In the genomic region with DNA sequence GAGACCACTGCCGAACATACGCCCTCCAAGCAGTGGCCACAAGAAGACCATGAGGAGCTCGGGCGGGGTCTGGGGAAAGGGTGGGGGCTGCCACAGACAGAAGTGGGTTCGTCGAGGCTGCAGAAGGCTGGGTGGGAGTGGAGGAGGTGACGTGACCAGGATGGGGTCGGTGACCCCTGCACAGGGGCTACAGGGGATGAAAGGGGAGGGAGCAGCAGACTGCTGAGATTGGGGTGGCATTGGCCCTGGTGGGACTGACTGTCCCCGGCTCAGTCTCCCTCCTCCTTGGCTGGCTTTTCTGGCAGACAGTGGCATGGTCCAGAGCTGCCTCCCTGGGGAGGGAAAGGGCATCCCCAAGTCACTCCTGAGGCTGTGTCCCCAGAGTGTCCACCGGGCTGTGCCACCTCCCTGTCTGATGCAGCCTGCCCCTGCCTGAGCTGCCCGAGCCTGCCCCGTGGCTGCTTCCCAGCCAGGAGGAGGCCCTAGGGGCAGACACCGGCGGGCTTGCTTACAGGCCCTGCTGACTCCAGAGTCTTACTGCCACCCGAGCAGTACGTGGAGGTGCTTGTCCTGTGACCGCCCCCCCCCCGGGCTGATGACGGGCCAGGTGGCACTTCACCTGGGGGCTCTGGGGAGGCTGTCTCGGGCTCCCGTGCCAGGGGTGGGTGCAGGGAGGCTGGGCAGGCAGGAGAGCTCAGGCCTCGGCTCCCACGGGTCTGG, we compare ENCODE assay signal across 9 cellular contexts. TPM values are rescaled to one million over a fixed set of nuclear protein-coding genes. Genes with fewer than 3 reads are reported as not detected.
DNase-seq lines count a peak whose midpoint lies in the region; ATAC-seq and TF ChIP-seq lines count a peak whose summit lies in the region.
"Had no signal": no experiment of that assay in that cellular context is flagged by ENCODE, and none has a peak within 500 bp of the region (broad histone marks: within the 10 kb centered on the region; RNA-seq: fewer than 3 reads in every experiment).

No MANE protein-coding gene starts in this region.

- in situ Hi-C loops in brain microvascular endothelial cell (cut with HindIII; ENCODE audit: low pct_ligation_motif_present, low sequenced_read_pairs): no loop called here

- no peak for DNase-seq in adipocyte (ENCODE audit: low read depth)
- DNase-seq in left lobe of liver (ENCODE audit: low spot score): peak; percentile 46
- peak in 17 of 49 donors; percentile 28 to 80 (median 56) for DNase-seq in substantia nigra (lab: John Stamatoyannopoulos, UW)
- no peak for DNase-seq in KG1 (lab: John Stamatoyannopoulos, UW)
- DNase-seq in NCI-H1436 treated with DMSO at 0.1 percent for 48 hours (lab: John Stamatoyannopoulos, UW): no peak
- DNase-seq in DMS153 (lab: John Stamatoyannopoulos, UW): no peak
- no peak for DNase-seq in brain microvascular endothelial cell
- DNase-seq: NCI-H1417 had no signal

- H3K4me1 ChIP-seq in adipocyte (ENCODE audit: control insufficient read depth, insufficient read depth, low read length): peaks cover 64% of the 10 kb centered on the region

- H3K4me3 ChIP-seq in adipocyte (ENCODE audit: low read length) (peak overlapping the region; percentile 60), brain microvascular endothelial cell (ENCODE audit: low read depth, low read length) (no peak overlapping the region)

- H3K9ac ChIP-seq in adipocyte (ENCODE audit: low read length): peak overlapping the region; percentile 88

- H3K27ac ChIP-seq in KOPT-K1 (ENCODE audit: low read depth, low read length, poor library complexity, severe bottlenecking) (peak overlapping the region; percentile 68), substantia nigra (ENCODE audit: low read depth, low read length, poor library complexity, severe bottlenecking) (peak overlapping the region; percentile 80), brain microvascular endothelial cell (no peak overlapping the region)

- ATAC-seq in left lobe of liver: no peak

- TF ChIP-seq CTCF in brain microvascular endothelial cell (IDR thresholded peaks at IDR 0.05; ENCODE audit: low read depth, low read length, missing control alignments): no peak

- H3K9me3 ChIP-seq in KOPT-K1 (ENCODE audit: insufficient read depth, low read length, poor library complexity, severe bottlenecking) (no peaks in the 10 kb centered on the region), adipocyte (ENCODE audit: control insufficient read depth, low read length) (no peaks in the 10 kb centered on the region)

- no peaks in the 10 kb centered on the region for H3K36me3 ChIP-seq in KOPT-K1 (ENCODE audit: insufficient read depth, low read length)
- H3K36me3 ChIP-seq in adipocyte (ENCODE audit: control insufficient read depth, insufficient read depth, low read length, severe bottlenecking): peaks cover 5% of the 10 kb centered on the region
- no peaks in the 10 kb centered on the region for H3K36me3 ChIP-seq in brain microvascular endothelial cell (replicated peaks)

- H3K27me3 ChIP-seq in adipocyte (replicated peaks; ENCODE audit: control insufficient read depth, insufficient read depth, low read length) (no peaks in the 10 kb centered on the region), brain microvascular endothelial cell (replicated peaks) (no peaks in the 10 kb centered on the region)

RNA-seq across cellular contexts. Expression of a gene that starts 7.2 kb away (rescaled TPM):
- total RNA-seq in left lobe of liver: 59.8 TPM

RNA-seq across cellular contexts. Expression of a gene that starts 43.5 kb away (rescaled TPM):
- total RNA-seq in left lobe of liver: 113 TPM

RNA-seq across cellular contexts. Expression of a gene that starts 44.0 kb away (rescaled TPM):
- total RNA-seq in left lobe of liver: 13.1 TPM
